7 cellular contexts compared by ENCODE assay signal in genomic region chr20:32474967-32475819, GRCh38.
DNase-seq lines count a peak whose midpoint lies in the region; TF ChIP-seq lines count a peak whose summit lies in the region.

No MANE protein-coding gene starts in this region.

- H3K9me3 ChIP-seq in SK-N-SH (no peaks in the 10 kb centered on the region), mesodermal cell (ENCODE audit: control insufficient read depth, low read length) (no peaks in the 10 kb centered on the region), thymus (ENCODE audit: control insufficient read depth) (no peaks in the 10 kb centered on the region)

- peak overlapping the region; percentile 76 for H3K9ac ChIP-seq in SK-N-SH

- H2AFZ ChIP-seq in SK-N-SH (ENCODE audit: low read depth), result no peak overlapping the region

- H3K4me1 ChIP-seq in SK-N-SH (ENCODE audit: control insufficient read depth in 1 of 2, insufficient read depth in 2 of 2, low read depth in 1 of 2, low read length in 1 of 2) (peaks cover 42 to 61% of the 10 kb centered on the region in 2 experiments; a peak in 3 of 4 replicates), mesodermal cell (ENCODE audit: control insufficient read depth, insufficient read depth, low read length, poor library complexity, severe bottlenecking) (peaks cover 68% of the 10 kb centered on the region), thymus (ENCODE audit: control insufficient read depth, insufficient read depth, low read length) (peaks cover 19% of the 10 kb centered on the region)

- no peaks in the 10 kb centered on the region for H3K9me2 ChIP-seq in SK-N-SH

- H3K36me3 ChIP-seq in SK-N-SH (replicated peaks in 1 of 2; ENCODE audit: control insufficient read depth in 1 of 2, insufficient read depth in 2 of 2, low read length in 1 of 2), result peaks cover 12 to 18% of the 10 kb centered on the region in 2 experiments
- H3K36me3 ChIP-seq in mesodermal cell (ENCODE audit: control insufficient read depth, insufficient read depth, low read length), result peaks cover 47% of the 10 kb centered on the region
- H3K36me3 ChIP-seq in thymus (ENCODE audit: control insufficient read depth, insufficient read depth), result peaks cover 57% of the 10 kb centered on the region

- peak in 1 of 2 experiments; percentile 78; a peak in 2 of 4 replicates for TF ChIP-seq EP300 in SK-N-SH (IDR thresholded peaks at IDR 0.05; ENCODE audit: borderline replicate concordance in 1 of 2, low read depth in 1 of 2, low read length in 1 of 2)

- H3K27me3 ChIP-seq in SK-N-SH (ENCODE audit: insufficient read depth) (no peaks in the 10 kb centered on the region), thymus (ENCODE audit: control insufficient read depth, insufficient read depth) (no peaks in the 10 kb centered on the region)

- peak overlapping the region; percentile 93 for H3K4me2 ChIP-seq in SK-N-SH

- H3K79me2 ChIP-seq in SK-N-SH (ENCODE audit: insufficient read depth), result peaks cover 100% of the 10 kb centered on the region

- TF ChIP-seq CTCF in GM20000 (IDR thresholded peaks at IDR 0.05; ENCODE audit: extremely low read depth, missing control alignments) (no peak), SK-N-SH (IDR thresholded peaks at IDR 0.05) (0 out of 2 replicates have a peak, but pooled peaks have one; percentile 9)

- H4K20me1 ChIP-seq in SK-N-SH (ENCODE audit: insufficient read depth), result peaks cover 39% of the 10 kb centered on the region

- H3K4me3 ChIP-seq in SK-N-SH (ENCODE audit: low read depth in 2 of 2, low read length in 1 of 2) (peak overlapping the region; percentile 32 to 56; a peak in 3 of 4 replicates), mesodermal cell (ENCODE audit: extremely low read depth, insufficient read depth, low read length, poor library complexity, severe bottlenecking) (peak overlapping the region; percentile 19), thymus (ENCODE audit: low read length) (no peak overlapping the region)

- CTCF ChIA-PET in SK-N-SH (lab: Yijun Ruan, JAX), result interaction anchor here (0.6 to 3.2 kb wide), 6 partner anchors 10 to 245 kb away, joined by 3 to 11 read pairs (median 4); no protein-coding TSS in a partner anchor

- 6% methylated on average over 9 of the region's 28 CpGs for WGBS in SK-N-SH (ENCODE audit: low lambda C conversion rate)
- WGBS in mesodermal cell (ENCODE audit: insufficient coverage in 2 of 2), 2 experiments, result 21 to 48% methylated on average over 14 to 16 of the region's 28 CpGs
- 50% methylated on average over 28 of the region's 28 CpGs for WGBS in thymus

- DNase-seq in GM20000 (ENCODE audit: low spot score) (peak; percentile 83), SK-N-SH (peak; percentile 59), epithelial cell of prostate (ENCODE audit: low read depth, low spot score) (no peak), NCI-H524 treated with DMSO at 0.1 percent for 48 hours (lab: John Stamatoyannopoulos, UW) (no peak)
- no peak for DNase-seq in activated CD4-positive, alpha-beta T cell treated with anti-CD3 and anti-CD28 coated beads, Interleukin-2, amount 50 U/mL, for 4 hours

- peaks cover 14% of the 10 kb centered on the region for H3F3A ChIP-seq in SK-N-SH (replicated peaks; ENCODE audit: insufficient read depth)

- POLR2A ChIA-PET in SK-N-SH (lab: Yijun Ruan, JAX), result no interaction called here

- peak overlapping the region; percentile 70 to 85 for H3K27ac ChIP-seq in SK-N-SH (ENCODE audit: low read depth in 2 of 2, low read length in 1 of 2)
- H3K27ac ChIP-seq in epithelial cell of prostate, result peak overlapping the region; percentile 34
- peak overlapping the region; percentile 97 for H3K27ac ChIP-seq in mesodermal cell (ENCODE audit: low read depth, low read length, severe bottlenecking)
- peak overlapping the region; percentile 46 for H3K27ac ChIP-seq in thymus (ENCODE audit: low read depth)

- no peak for TF ChIP-seq RAD21 in SK-N-SH (IDR thresholded peaks at IDR 0.05; ENCODE audit: low read length)

TF ChIP-seq in SK-N-SH, 30 proteins besides CTCF, POLR2A, EP300 and RAD21 (continues in another document):
- TF ChIP-seq REST (IDR thresholded peaks at IDR 0.05; ENCODE audit: low read depth, low read length), result no peak
- peak; percentile 58 for TF ChIP-seq MAX (IDR thresholded peaks at IDR 0.05; ENCODE audit: low read depth)
- TF ChIP-seq POLR2AphosphoS5 (IDR thresholded peaks at IDR 0.05; ENCODE audit: low read depth, low read length), result peak; percentile 30; the same call in 1 of the 2 replicates
- no peak for TF ChIP-seq USF1 (IDR thresholded peaks at IDR 0.05; ENCODE audit: borderline replicate concordance, low read depth)
- TF ChIP-seq YY1 (IDR thresholded peaks at IDR 0.05; ENCODE audit: low read depth), result peak; percentile 66; the same call in 1 of the 2 replicates
- 0 out of 2 replicates have a peak, but pooled peaks have one; percentile 17 for TF ChIP-seq ELF1 (IDR thresholded peaks at IDR 0.05)
- TF ChIP-seq FOXJ3 (CRISPR knock-in tag; IDR thresholded peaks at IDR 0.05), result no peak
- no peak for TF ChIP-seq USF2 (IDR thresholded peaks at IDR 0.05; ENCODE audit: borderline replicate concordance, low read depth, low read length)
- TF ChIP-seq CHD2 (IDR thresholded peaks at IDR 0.05; ENCODE audit: low read length, partially characterized antibody), result no peak
- no peak for TF ChIP-seq GATA2 (CRISPR knock-in tag; IDR thresholded peaks at IDR 0.05)
- TF ChIP-seq ZBTB33 (IDR thresholded peaks at IDR 0.05; ENCODE audit: borderline replicate concordance, low read depth), result no peak
- TF ChIP-seq SIN3A (IDR thresholded peaks at IDR 0.05; ENCODE audit: borderline replicate concordance, low read depth, low read length), result 0 out of 2 replicates have a peak, but pooled peaks have one; percentile 42
- TF ChIP-seq TCF12 (IDR thresholded peaks at IDR 0.05), result peak; percentile 17; the same call in 1 of the 2 replicates
- peak; percentile 15; the same call in 1 of the 2 replicates for TF ChIP-seq FOSL2 (IDR thresholded peaks at IDR 0.05; ENCODE audit: borderline replicate concordance, low read depth)

Comparison
In these comparisons a context has a peak if more than half of its experiments do, and no peak if none do; other contexts are left out.
1. DNase-seq: peak in GM20000 (single experiment) and SK-N-SH (single experiment); none in epithelial cell of prostate (single experiment), activated CD4-positive, alpha-beta T cell treated with anti-CD3 and anti-CD28 coated beads, Interleukin-2, amount 50 U/mL, for 4 hours (0 of 2) and NCI-H524 treated with DMSO at 0.1 percent for 48 hours (single experiment).
2. H3K27ac ChIP-seq: peak in every context shown above with its lines; median percentile 97 in mesodermal cell; 78 in SK-N-SH; 46 in thymus; 34 in epithelial cell of prostate.